Comparison of ENCODE assay signal across 9 cellular contexts in genomic region chr5:115379622-115380344, GRCh38.
DNase-seq lines count a peak whose midpoint lies in the region; ATAC-seq, FAIRE-seq and TF ChIP-seq lines count a peak whose summit lies in the region.
"Had no signal": no experiment of that assay in that cellular context is flagged by ENCODE, and none has a peak within 500 bp of the region (broad histone marks: within the 10 kb centered on the region; RNA-seq: fewer than 3 reads in every experiment).

No MANE protein-coding gene starts in this region.

- no peak overlapping the region for H3K4me3 Mint-ChIP-seq in activated CD8-positive, alpha-beta memory T cell treated with anti-CD3 and anti-CD28 coated beads, Interleukin-2, amount 10 ng/mL, durations not matched to agents 7 days and 5 days
- no peak overlapping the region for H3K4me3 Mint-ChIP-seq in stimulated activated memory B cell treated with anti-CD40 and anti-IgM and Interleukin-4, amounts not matched to agents 10 μg/mL and 1 μg/mL and 100 μg/mL, for 72 hours

- in situ Hi-C loops in brain microvascular endothelial cell (cut with HindIII; ENCODE audit: low pct_ligation_motif_present, low sequenced_read_pairs) = no loop called here

- peak; percentile 28 for FAIRE-seq in RCC 7860 (lab: Jason Lieb, UNC)

- H3K36me3 Mint-ChIP-seq in activated CD8-positive, alpha-beta memory T cell treated with anti-CD3 and anti-CD28 coated beads, Interleukin-2, amount 10 ng/mL, durations not matched to agents 7 days and 5 days = no peaks in the 10 kb centered on the region
- H3K36me3 Mint-ChIP-seq in stimulated activated memory B cell treated with anti-CD40 and anti-IgM and Interleukin-4, amounts not matched to agents 10 μg/mL and 1 μg/mL and 100 μg/mL, for 72 hours = no peaks in the 10 kb centered on the region

- CTCF ChIA-PET in activated CD8-positive, alpha-beta memory T cell treated with anti-CD3 and anti-CD28 coated beads, Interleukin-2, amount 10 ng/mL, durations not matched to agents 7 days and 5 days (lab: Charles Lee) = interaction anchor here (1.0 kb wide), 1 partner anchor 195 kb away, joined by 4 read pairs; no protein-coding TSS in a partner anchor

- peaks cover 27% of the 10 kb centered on the region for H3K4me1 Mint-ChIP-seq in activated CD8-positive, alpha-beta memory T cell treated with anti-CD3 and anti-CD28 coated beads, Interleukin-2, amount 10 ng/mL, durations not matched to agents 7 days and 5 days
- no peaks in the 10 kb centered on the region for H3K4me1 Mint-ChIP-seq in stimulated activated memory B cell treated with anti-CD40 and anti-IgM and Interleukin-4, amounts not matched to agents 10 μg/mL and 1 μg/mL and 100 μg/mL, for 72 hours

- H3K27me3 ChIP-seq in brain microvascular endothelial cell (replicated peaks) = no peaks in the 10 kb centered on the region

- H3K36me3 ChIP-seq in brain microvascular endothelial cell (replicated peaks) = no peaks in the 10 kb centered on the region

- no peak overlapping the region for H3K27ac Mint-ChIP-seq in activated CD8-positive, alpha-beta memory T cell treated with anti-CD3 and anti-CD28 coated beads, Interleukin-2, amount 10 ng/mL, durations not matched to agents 7 days and 5 days
- no peak overlapping the region for H3K27ac Mint-ChIP-seq in stimulated activated memory B cell treated with anti-CD40 and anti-IgM and Interleukin-4, amounts not matched to agents 10 μg/mL and 1 μg/mL and 100 μg/mL, for 72 hours

- TF ChIP-seq CTCF in brain microvascular endothelial cell (IDR thresholded peaks at IDR 0.05; ENCODE audit: low read depth, low read length, missing control alignments) = no peak

- no peak overlapping the region for H3K4me3 ChIP-seq in brain microvascular endothelial cell (ENCODE audit: low read depth, low read length)

- ATAC-seq in activated CD8-positive, alpha-beta memory T cell treated with anti-CD3 and anti-CD28 coated beads, Interleukin-2, amount 10 ng/mL, durations not matched to agents 7 days and 5 days = peak; percentile 79
- peak; percentile 63 for ATAC-seq in HG03097 (IDR thresholded peaks at IDR 0.05; ENCODE audit: low FRiP score, unreplicated experiment)
- peak; percentile 74 for ATAC-seq in stimulated activated memory B cell treated with anti-CD40 and anti-IgM and Interleukin-4, amounts not matched to agents 10 μg/mL and 1 μg/mL and 100 μg/mL, for 72 hours

- H3K9me3 Mint-ChIP-seq in activated CD8-positive, alpha-beta memory T cell treated with anti-CD3 and anti-CD28 coated beads, Interleukin-2, amount 10 ng/mL, durations not matched to agents 7 days and 5 days (ENCODE audit: low read depth) = no peaks in the 10 kb centered on the region
- H3K9me3 Mint-ChIP-seq in stimulated activated memory B cell treated with anti-CD40 and anti-IgM and Interleukin-4, amounts not matched to agents 10 μg/mL and 1 μg/mL and 100 μg/mL, for 72 hours = no peaks in the 10 kb centered on the region

- H3K27ac ChIP-seq in brain microvascular endothelial cell = no peak overlapping the region
- H3K27ac ChIP-seq: C4-2B had no signal

- DNase-seq in activated CD8-positive, alpha-beta memory T cell treated with anti-CD3 and anti-CD28 coated beads, Interleukin-2, amount 10 ng/mL, durations not matched to agents 7 days and 5 days = no peak
- no peak for DNase-seq in activated CD8-positive, alpha-beta memory T cell treated with anti-CD3 and anti-CD28 coated beads, Interleukin-2, amount 50 U/mL, for 4 hours
- peak; percentile 44 for DNase-seq in RCC 7860 (ENCODE audit: low spot score)
- no peak for DNase-seq in amygdala (lab: John Stamatoyannopoulos, UW)
- DNase-seq in brain microvascular endothelial cell = no peak
- DNase-seq in effector CD8-positive, alpha-beta T cell (lab: John Stamatoyannopoulos, UW) = no peak

- H3K27me3 Mint-ChIP-seq in activated CD8-positive, alpha-beta memory T cell treated with anti-CD3 and anti-CD28 coated beads, Interleukin-2, amount 10 ng/mL, durations not matched to agents 7 days and 5 days = no peaks in the 10 kb centered on the region
- no peaks in the 10 kb centered on the region for H3K27me3 Mint-ChIP-seq in stimulated activated memory B cell treated with anti-CD40 and anti-IgM and Interleukin-4, amounts not matched to agents 10 μg/mL and 1 μg/mL and 100 μg/mL, for 72 hours
